In genomic region chr7:141533149-141533949, GRCh38 we compare ENCODE assay signal across 8 cellular contexts. TPM values are rescaled to one million over a fixed set of nuclear protein-coding genes. Genes with fewer than 3 reads are reported as not detected.
DNase-seq lines count a peak whose midpoint lies in the region; ATAC-seq lines count a peak whose summit lies in the region.

No MANE protein-coding gene starts in this region.

- ATAC-seq in HG03066 (IDR thresholded peaks at IDR 0.05; ENCODE audit: low read depth, unreplicated experiment), result peak; percentile 63
- no peak for ATAC-seq in GM18873 (IDR thresholded peaks at IDR 0.05; ENCODE audit: low FRiP score, unreplicated experiment)

- DNase-seq in G401 (ENCODE audit: low spot score), result peak; percentile 91
- DNase-seq in NCI-H345 (lab: John Stamatoyannopoulos, UW), result peak; percentile 88
- DNase-seq in activated CD4-positive, CD25-positive, alpha-beta regulatory T cell treated with anti-CD3 and anti-CD28 coated beads, Interleukin-2, amount 50 U/mL, for 16 hours (ENCODE audit: low read depth, low spot score), result peak; percentile 15
- DNase-seq in cerebellum (ENCODE audit: low spot score), result peak; percentile 84
- DNase-seq in kidney tubule cell (ENCODE audit: low spot score), result peak; percentile 82
- peak; percentile 27 for DNase-seq in stimulated activated CD4-positive, alpha-beta T cell treated with anti-CD3 and anti-CD28 coated beads, Interleukin-2, amount 100 ng/mL, for 4 hours (ENCODE audit: low read depth)

- in situ Hi-C loops in G401 (cut with HindIII; ENCODE audit: low sequenced_read_pairs), result no loop called here

RNA-seq across cellular contexts. Expression of gene AGK, which starts 17.9 kb away (rescaled TPM):
- 45.3 and 53.5 TPM in 2 replicates for total RNA-seq in G401 (2014; rRNA removed; shearing (Covaris generic))
- 51.6 TPM for total RNA-seq in cerebellum

Comparison
In these comparisons a context has a peak if more than half of its experiments do, and no peak if none do; other contexts are left out.
1. DNase-seq: peak in every context shown above with its lines; median percentile 91 in G401; 88 in NCI-H345; 84 in cerebellum; 82 in kidney tubule cell; 27 in stimulated activated CD4-positive, alpha-beta T cell treated with anti-CD3 and anti-CD28 coated beads, Interleukin-2, amount 100 ng/mL, for 4 hours; 15 in activated CD4-positive, CD25-positive, alpha-beta regulatory T cell treated with anti-CD3 and anti-CD28 coated beads, Interleukin-2, amount 50 U/mL, for 16 hours.